In genomic region chr7:131529179-131529578, GRCh38 we compare ENCODE assay signal across 10 cellular contexts.
"Had no signal": no experiment of that assay in that cellular context is flagged by ENCODE, and none has a peak within 500 bp of the region (broad histone marks: within the 10 kb centered on the region; RNA-seq: fewer than 3 reads in every experiment).

No MANE protein-coding gene starts in this region.

- H3K4me3 Mint-ChIP-seq: activated naive CD4-positive, alpha-beta T cell treated with anti-CD3 and anti-CD28 coated beads, Interleukin-2, amount 50 U/mL, for 24 hours; central memory CD8-positive, alpha-beta T cell; stimulated activated memory B cell treated with anti-CD40 and anti-IgM and Interleukin-4, amounts not matched to agents 10 μg/mL and 1 μg/mL and 100 μg/mL, for 72 hours had no signal

- H3K27me3 ChIP-seq: body of pancreas, neutrophil, tibial nerve had no signal

- H3K36me3 ChIP-seq: neutrophil, tibial nerve had no signal

- H3K36me3 Mint-ChIP-seq: activated naive CD4-positive, alpha-beta T cell treated with anti-CD3 and anti-CD28 coated beads, Interleukin-2, amount 50 U/mL, for 24 hours; stimulated activated memory B cell treated with anti-CD40 and anti-IgM and Interleukin-4, amounts not matched to agents 10 μg/mL and 1 μg/mL and 100 μg/mL, for 72 hours had no signal

- H3K4me1 ChIP-seq: tibial nerve had no signal

- H3K27ac ChIP-seq: neutrophil, tibial nerve had no signal

- ATAC-seq: activated CD4-positive, CD25-positive, alpha-beta regulatory T cell treated with anti-CD3 and anti-CD28 coated beads, Interleukin-2, amount 50 U/mL, for 24 hours; body of pancreas; stimulated activated memory B cell treated with anti-CD40 and anti-IgM and Interleukin-4, amounts not matched to agents 10 μg/mL and 1 μg/mL and 100 μg/mL, for 72 hours had no signal

- H3K4me3 ChIP-seq: body of pancreas, tibial nerve had no signal

- H3K27ac Mint-ChIP-seq: activated naive CD4-positive, alpha-beta T cell treated with anti-CD3 and anti-CD28 coated beads, Interleukin-2, amount 50 U/mL, for 24 hours; stimulated activated memory B cell treated with anti-CD40 and anti-IgM and Interleukin-4, amounts not matched to agents 10 μg/mL and 1 μg/mL and 100 μg/mL, for 72 hours had no signal

- H3K4me1 Mint-ChIP-seq: activated naive CD4-positive, alpha-beta T cell treated with anti-CD3 and anti-CD28 coated beads, Interleukin-2, amount 50 U/mL, for 24 hours; central memory CD8-positive, alpha-beta T cell had no signal

- H3K27me3 Mint-ChIP-seq: activated naive CD4-positive, alpha-beta T cell treated with anti-CD3 and anti-CD28 coated beads, Interleukin-2, amount 50 U/mL, for 24 hours; stimulated activated memory B cell treated with anti-CD40 and anti-IgM and Interleukin-4, amounts not matched to agents 10 μg/mL and 1 μg/mL and 100 μg/mL, for 72 hours had no signal

- H3K9me3 Mint-ChIP-seq: activated naive CD4-positive, alpha-beta T cell treated with anti-CD3 and anti-CD28 coated beads, Interleukin-2, amount 50 U/mL, for 24 hours; central memory CD8-positive, alpha-beta T cell; stimulated activated memory B cell treated with anti-CD40 and anti-IgM and Interleukin-4, amounts not matched to agents 10 μg/mL and 1 μg/mL and 100 μg/mL, for 72 hours had no signal

- DNase-seq: activated CD4-positive, alpha-beta T cell treated with anti-CD3 and anti-CD28 coated beads, Interleukin-2, amount 50 U/mL, for 4 hours; activated T-cell treated with anti-CD3 and anti-CD28 coated beads, Interleukin-2, amount 50 U/mL, for 1 hour; body of pancreas; stimulated activated CD4-positive, alpha-beta T cell treated with anti-CD3 and anti-CD28 coated beads, Interleukin-1b, Interleukin-23, amount 100 ng/mL, for 48 hours had no signal

- H3K9me3 ChIP-seq: body of pancreas, neutrophil, tibial nerve had no signal
